ENCODE assay signal across 8 cellular contexts in the genomic region with DNA sequence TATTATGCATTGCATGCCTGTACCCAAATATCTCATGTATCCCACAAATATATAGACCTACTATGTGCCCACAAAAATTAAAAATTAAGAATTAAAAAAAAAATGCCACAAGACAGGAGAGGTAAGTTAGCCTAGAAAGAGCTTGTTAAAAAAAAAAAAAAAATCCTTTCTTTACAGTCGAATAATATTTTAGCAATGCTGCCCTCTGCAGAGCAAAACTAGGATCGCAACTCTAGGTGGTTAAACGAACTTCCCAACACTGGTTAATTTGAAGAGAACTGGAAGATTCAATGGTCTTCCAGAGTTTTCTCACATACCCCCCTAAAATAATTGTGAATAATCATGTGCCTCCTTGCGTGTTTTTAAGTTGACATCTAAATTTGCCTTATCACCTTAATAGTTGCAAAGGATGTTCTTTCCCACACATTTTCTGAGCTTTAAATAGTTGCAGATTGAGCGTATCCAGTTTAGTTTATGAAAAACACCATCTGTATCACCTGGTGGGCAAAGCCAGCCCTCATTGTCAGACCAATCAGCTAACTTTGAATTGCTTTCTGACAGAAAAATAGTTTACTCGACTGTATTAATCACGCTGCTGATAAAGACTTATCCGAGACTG. TPM values are rescaled to one million over a fixed set of nuclear protein-coding genes. Genes with fewer than 3 reads are reported as not detected.
A peak's percentile ranks its signal among the peaks of the same experiment; 100 is the strongest.
DNase-seq lines count a peak whose midpoint lies in the region; ATAC-seq, FAIRE-seq and TF ChIP-seq lines count a peak whose summit lies in the region.

No MANE protein-coding gene starts in this region.

- FAIRE-seq in GM12891 (lab: Jason Lieb, UNC): peak; percentile 58

- no peak overlapping the region for H3K27ac ChIP-seq in effector memory CD4-positive, alpha-beta T cell (ENCODE audit: insufficient read depth, low read length, poor library complexity, severe bottlenecking)

- no peaks in the 10 kb centered on the region for H3K27me3 ChIP-seq in effector memory CD4-positive, alpha-beta T cell (replicated peaks; ENCODE audit: control insufficient read depth, insufficient read depth, low read length, poor library complexity, severe bottlenecking)

- no peaks in the 10 kb centered on the region for H3K9me3 ChIP-seq in effector memory CD4-positive, alpha-beta T cell (ENCODE audit: control insufficient read depth, low read length)

- TF ChIP-seq POLR2A in GM12891 (IDR thresholded peaks at IDR 0.05; ENCODE audit: low read depth, low read length): no peak

- no peak overlapping the region for H3K4me3 ChIP-seq in effector memory CD4-positive, alpha-beta T cell (ENCODE audit: insufficient read depth, low read depth, low read length, poor library complexity, severe bottlenecking)

- DNase-seq in 8988T: peak; percentile 16
- no peak for DNase-seq in GM12891 (ENCODE audit: insufficient read length, low spot score)
- DNase-seq in NCI-H446 treated with DMSO at 0.1 percent for 48 hours (lab: John Stamatoyannopoulos, UW): peak; percentile 11
- peak; percentile 78 to 82 for DNase-seq in activated CD4-positive, alpha-beta T cell treated with anti-CD3 and anti-CD28 coated beads, Interleukin-2, amount 50 U/mL, for 48 hours
- DNase-seq in effector memory CD4-positive, alpha-beta T cell: peak; percentile 45 to 65 (median 47)
- peak; percentile 76 for DNase-seq in midbrain (lab: John Stamatoyannopoulos, UW)
- peak; percentile 44 for DNase-seq in stimulated activated CD8-positive, alpha-beta memory T cell treated with anti-CD3 and anti-CD28 coated beads, Interleukin-7, amount 100 ng/mL, for 24 hours (ENCODE audit: low read depth)

- H3K4me1 ChIP-seq in effector memory CD4-positive, alpha-beta T cell (ENCODE audit: control insufficient read depth, insufficient read depth, low read length, poor library complexity, severe bottlenecking): peaks cover 6% of the 10 kb centered on the region

- no peaks in the 10 kb centered on the region for H3K36me3 ChIP-seq in effector memory CD4-positive, alpha-beta T cell (ENCODE audit: control insufficient read depth, insufficient read depth, low read length)

- ATAC-seq in HG02798 (IDR thresholded peaks at IDR 0.05; ENCODE audit: poor library complexity, unreplicated experiment): no peak

TF ChIP-seq in GM12891, 5 proteins besides CTCF, POLR2A, EP300 and RAD21:
- TF ChIP-seq PAX5 (IDR thresholded peaks at IDR 0.05; ENCODE audit: insufficient read depth, low read length, severe bottlenecking) (no peak), POLR2AphosphoS5 (IDR thresholded peaks at IDR 0.05; ENCODE audit: low read depth, low read length) (no peak), TAF1 (IDR thresholded peaks at IDR 0.05; ENCODE audit: low read depth, low read length) (no peak), SPI1 (IDR thresholded peaks at IDR 0.05; ENCODE audit: low read depth, low read length) (no peak), POU2F2 (IDR thresholded peaks at IDR 0.05; ENCODE audit: low read depth, low read length) (no peak)

RNA-seq across cellular contexts. Expression of a gene that starts 47.4 kb away (rescaled TPM):
- polyA plus RNA-seq in GM12891 (2012; ENCODE audit: low read depth, missing spikeins): 15.5 TPM
